In the genomic region with DNA sequence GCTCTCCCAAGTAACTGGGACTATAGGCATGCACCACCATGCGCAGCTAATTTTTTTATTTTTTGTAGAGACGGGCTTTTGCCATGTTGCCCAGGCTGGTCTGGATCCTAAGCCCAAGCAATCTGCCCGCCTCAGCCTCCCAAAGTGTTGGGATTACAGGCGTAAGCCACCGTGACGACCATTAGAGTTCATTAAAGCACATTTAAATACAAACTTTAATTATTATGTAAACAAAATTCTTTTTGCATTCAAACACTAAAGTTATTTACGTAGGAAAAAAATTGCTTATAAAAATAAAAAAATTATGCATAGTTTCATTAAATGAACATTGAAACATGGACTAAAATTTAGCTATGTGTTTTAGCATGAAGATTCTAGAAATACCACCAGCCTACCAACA, we compare ENCODE assay signal across 1 cellular context.
A peak's percentile ranks its signal among the peaks of the same experiment; 100 is the strongest.
TF ChIP-seq lines count a peak whose summit lies in the region.

No MANE protein-coding gene starts in this region.

TF ChIP-seq in K562, 482 proteins besides CTCF, POLR2A, EP300 and RAD21:
- TF ChIP-seq CXXC5 (CRISPR knock-in tag; IDR thresholded peaks at IDR 0.05) (no peak), RBM22 (IDR thresholded peaks at IDR 0.05; ENCODE audit: low read depth, low read length, poor library complexity, severe bottlenecking) (no peak), ZNF408 (CRISPR knock-in tag; IDR thresholded peaks at IDR 0.05; ENCODE audit: low read depth) (peak; percentile 85; the same call in 1 of the 2 replicates), MYBL2 (IDR thresholded peaks at IDR 0.05; ENCODE audit: low read depth) (no peak), MYBL2 (CRISPR knock-in tag; IDR thresholded peaks at IDR 0.05; ENCODE audit: borderline replicate concordance) (no peak), HNRNPUL1 (IDR thresholded peaks at IDR 0.05; ENCODE audit: low read length) (no peak), NFIX (CRISPR knock-in tag; IDR thresholded peaks at IDR 0.05; ENCODE audit: low read depth) (peak; percentile 16; the same call in 1 of the 2 replicates), ZNF277 (CRISPR knock-in tag; IDR thresholded peaks at IDR 0.05; ENCODE audit: borderline replicate concordance) (peak; percentile 90), ZNF707 (CRISPR knock-in tag; conservative IDR thresholded peaks at IDR 0.05) (peak; percentile 48; the same call in 1 of the 2 replicates), KHSRP (IDR thresholded peaks at IDR 0.05) (no peak), ELF2 (CRISPR knock-in tag; IDR thresholded peaks at IDR 0.05) (no peak), HCFC1 (IDR thresholded peaks at IDR 0.05; ENCODE audit: low read depth, low read length) (no peak), ERF (CRISPR knock-in tag; IDR thresholded peaks at IDR 0.05) (no peak), TAF7 (tag; IDR thresholded peaks at IDR 0.05) (no peak)
- TF ChIP-seq, protein P1, sequence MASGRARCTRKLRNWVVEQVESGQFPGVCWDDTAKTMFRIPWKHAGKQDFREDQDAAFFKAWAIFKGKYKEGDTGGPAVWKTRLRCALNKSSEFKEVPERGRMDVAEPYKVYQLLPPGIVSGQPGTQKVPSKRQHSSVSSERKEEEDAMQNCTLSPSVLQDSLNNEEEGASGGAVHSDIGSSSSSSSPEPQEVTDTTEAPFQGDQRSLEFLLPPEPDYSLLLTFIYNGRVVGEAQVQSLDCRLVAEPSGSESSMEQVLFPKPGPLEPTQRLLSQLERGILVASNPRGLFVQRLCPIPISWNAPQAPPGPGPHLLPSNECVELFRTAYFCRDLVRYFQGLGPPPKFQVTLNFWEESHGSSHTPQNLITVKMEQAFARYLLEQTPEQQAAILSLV (tag; IDR thresholded peaks at IDR 0.05): no peak
